In genomic region chr21:45286671-45287437, GRCh38 we compare ENCODE assay signal across 8 cellular contexts. TPM values are rescaled to one million over a fixed set of nuclear protein-coding genes. Genes with fewer than 3 reads are reported as not detected.
DNase-seq lines count a peak whose midpoint lies in the region; ATAC-seq and TF ChIP-seq lines count a peak whose summit lies in the region.

No MANE protein-coding gene starts in this region.

- peaks cover 16 to 37% (median 22%) of the 10 kb centered on the region in 4 donors for H3K4me1 Mint-ChIP-seq in CD4-positive, CD25-positive, alpha-beta regulatory T cell
- H3K4me1 Mint-ChIP-seq in endodermal cell (peaks cover 12% of the 10 kb centered on the region), neural progenitor cell (peaks cover 27% of the 10 kb centered on the region)

- H3K36me3 Mint-ChIP-seq in CD4-positive, CD25-positive, alpha-beta regulatory T cell = peaks cover 10% of the 10 kb centered on the region
- H3K36me3 Mint-ChIP-seq in endodermal cell (ENCODE audit: low read depth) (peaks cover 42% of the 10 kb centered on the region), neural progenitor cell (peaks cover 16% of the 10 kb centered on the region)

- TF ChIP-seq CTCF in PC-3 (conservative IDR thresholded peaks at IDR 0.05; ENCODE audit: low read depth, low read length) (no peak), endodermal cell (conservative IDR thresholded peaks at IDR 0.05) (no peak), neural progenitor cell (IDR thresholded peaks at IDR 0.05) (no peak), GM20000 (IDR thresholded peaks at IDR 0.05; ENCODE audit: extremely low read depth, missing control alignments) (no peak)

- 4 to 5% methylated on average over 22 to 36 of the region's 54 CpGs for WGBS in endodermal cell (ENCODE audit: insufficient coverage in 1 of 2, insufficient read length in 1 of 2), 2 experiments

- no peak for DNase-seq in CD4-positive, CD25-positive, alpha-beta regulatory T cell
- DNase-seq in PC-3 (no peak), endodermal cell (peak; percentile 96), neural progenitor cell (ENCODE audit: low spot score) (peak; percentile 94), NCI-H2171 treated with DMSO at 0.1 percent for 48 hours (lab: John Stamatoyannopoulos, UW) (no peak), SW480 (ENCODE audit: low spot score) (no peak), GM20000 (ENCODE audit: low spot score) (no peak), NCI-H226 (no peak)

- H3K9me3 Mint-ChIP-seq in CD4-positive, CD25-positive, alpha-beta regulatory T cell = no peaks in the 10 kb centered on the region
- H3K9me3 Mint-ChIP-seq in endodermal cell (no peaks in the 10 kb centered on the region), neural progenitor cell (no peaks in the 10 kb centered on the region)

- H3K36me3 ChIP-seq in CD4-positive, CD25-positive, alpha-beta regulatory T cell (ENCODE audit: control insufficient read depth, insufficient read depth, low read length) = peaks cover 34% of the 10 kb centered on the region
- peaks cover 22% of the 10 kb centered on the region for H3K36me3 ChIP-seq in PC-3 (ENCODE audit: low read depth, low read length)
- H3K36me3 ChIP-seq in endodermal cell (ENCODE audit: control insufficient read depth, insufficient read depth, low read length) = peaks cover 49% of the 10 kb centered on the region
- H3K36me3 ChIP-seq in neural progenitor cell = peaks cover 5% of the 10 kb centered on the region

- H4K20me1 ChIP-seq in PC-3 (ENCODE audit: low read length) (no peaks in the 10 kb centered on the region), neural progenitor cell (ENCODE audit: low read depth) (peaks cover 38% of the 10 kb centered on the region)

- H3K4me2 ChIP-seq in PC-3 (ENCODE audit: low read length) (peak overlapping the region; percentile 87), neural progenitor cell (peak overlapping the region; percentile 91)

- intact Hi-C loops in PC-3 (cut with micrococcal nuclease) = no loop called here

- no peaks in the 10 kb centered on the region for H3K9me3 ChIP-seq in CD4-positive, CD25-positive, alpha-beta regulatory T cell (ENCODE audit: control insufficient read depth in 2 of 2, low read length in 2 of 2)
- H3K9me3 ChIP-seq in PC-3 (ENCODE audit: low read length) = no peaks in the 10 kb centered on the region
- no peaks in the 10 kb centered on the region for H3K9me3 ChIP-seq in endodermal cell (ENCODE audit: control insufficient read depth, low read length)
- no peaks in the 10 kb centered on the region for H3K9me3 ChIP-seq in neural progenitor cell (ENCODE audit: low read depth)

- BruUV-seq in PC-3 (replicated peaks; lab: Mats Ljungman, UMichigan) = no TSS peak

- H3K27me3 Mint-ChIP-seq in CD4-positive, CD25-positive, alpha-beta regulatory T cell = no peaks in the 10 kb centered on the region
- H3K27me3 Mint-ChIP-seq in endodermal cell (ENCODE audit: insufficient read depth) (no peaks in the 10 kb centered on the region), neural progenitor cell (ENCODE audit: insufficient read depth, low read depth) (no peaks in the 10 kb centered on the region)

- no peaks in the 10 kb centered on the region for H3F3A ChIP-seq in PC-3 (ENCODE audit: low read length, unreplicated experiment)
- H3F3A ChIP-seq in neural progenitor cell (ENCODE audit: low read depth) = peaks cover 22% of the 10 kb centered on the region

- no peaks in the 10 kb centered on the region for H3K9me2 ChIP-seq in PC-3 (replicated peaks; ENCODE audit: low read length)

- H3K27me3 ChIP-seq in CD4-positive, CD25-positive, alpha-beta regulatory T cell (ENCODE audit: control insufficient read depth, insufficient read depth, low read length) = no peaks in the 10 kb centered on the region
- H3K27me3 ChIP-seq in PC-3 (ENCODE audit: low read length) (no peaks in the 10 kb centered on the region), endodermal cell (ENCODE audit: control insufficient read depth, insufficient read depth, low read length, poor library complexity, severe bottlenecking) (no peaks in the 10 kb centered on the region), neural progenitor cell (no peaks in the 10 kb centered on the region)

- CTCF ChIA-PET in PC-3 (lab: Charles Lee) = interaction anchor here (1.1 kb wide), 1 partner anchor 146 kb away, joined by 7 read pairs; no protein-coding TSS in a partner anchor

- H3K4me3 Mint-ChIP-seq in CD4-positive, CD25-positive, alpha-beta regulatory T cell = peak overlapping the region; percentile 29 to 78 (median 46)
- H3K4me3 Mint-ChIP-seq in endodermal cell (peak overlapping the region; percentile 75), neural progenitor cell (peak overlapping the region; percentile 85)

- H3K27ac ChIP-seq in CD4-positive, CD25-positive, alpha-beta regulatory T cell (ENCODE audit: insufficient read depth, low read length, poor library complexity, severe bottlenecking) = peak overlapping the region; percentile 86
- H3K27ac ChIP-seq in PC-3 (ENCODE audit: low read length) (no peak overlapping the region), endodermal cell (ENCODE audit: low read depth, low read length) (peak overlapping the region; percentile 19), neural progenitor cell (no peak overlapping the region)

- peak overlapping the region in 1 of 3 donors; percentile 46 for H3K27ac Mint-ChIP-seq in CD4-positive, CD25-positive, alpha-beta regulatory T cell
- H3K27ac Mint-ChIP-seq in endodermal cell (peak overlapping the region; percentile 84), neural progenitor cell (no peak overlapping the region)

- H3K9ac ChIP-seq in PC-3 (ENCODE audit: low read length) = peak overlapping the region; percentile 54
- H3K9ac ChIP-seq in endodermal cell (ENCODE audit: extremely low read depth, low read length, poor library complexity, severe bottlenecking) = peak overlapping the region; percentile 77
- peak overlapping the region; percentile 76 for H3K9ac ChIP-seq in neural progenitor cell

- peaks cover 26% of the 10 kb centered on the region for H3K79me2 ChIP-seq in PC-3 (ENCODE audit: low read length)
- H3K79me2 ChIP-seq in neural progenitor cell (ENCODE audit: low read depth) = peaks cover 35% of the 10 kb centered on the region

- ATAC-seq in CD4-positive, CD25-positive, alpha-beta regulatory T cell (ENCODE audit: low read depth in 2 of 2) = no peak
- ATAC-seq in PC-3 = no peak

- peaks cover 15% of the 10 kb centered on the region for H3K4me1 ChIP-seq in CD4-positive, CD25-positive, alpha-beta regulatory T cell (ENCODE audit: control insufficient read depth, insufficient read depth, low read length, poor library complexity, severe bottlenecking)
- H3K4me1 ChIP-seq in PC-3 (ENCODE audit: insufficient read depth, low read length) = peaks cover 10% of the 10 kb centered on the region
- peaks cover 4% of the 10 kb centered on the region for H3K4me1 ChIP-seq in endodermal cell (ENCODE audit: control insufficient read depth, insufficient read depth, low read length)
- peaks cover 6% of the 10 kb centered on the region for H3K4me1 ChIP-seq in neural progenitor cell

- H2AFZ ChIP-seq in PC-3 (ENCODE audit: low read length) (no peak overlapping the region), neural progenitor cell (replicated peaks) (no peak overlapping the region)

- POLR2A ChIA-PET in PC-3 (lab: Charles Lee; ENCODE audit: unreplicated experiment) = interaction anchor here (1.0 kb wide), 1 partner anchor 59 kb away, joined by 4 read pairs; no protein-coding TSS in a partner anchor

- H3K4me3 ChIP-seq in CD4-positive, CD25-positive, alpha-beta regulatory T cell (ENCODE audit: low read depth, low read length) = peak overlapping the region; percentile 19
- H3K4me3 ChIP-seq in PC-3 (ENCODE audit: low read length) = peak overlapping the region; percentile 92
- H3K4me3 ChIP-seq in endodermal cell (ENCODE audit: low read length) = peak overlapping the region; percentile 87
- H3K4me3 ChIP-seq in neural progenitor cell = peak overlapping the region; percentile 69

RNA-seq across cellular contexts. Expression of gene POFUT2, which starts 0.8 kb away (rescaled TPM):
- 55.6 TPM for total RNA-seq in CD4-positive, CD25-positive, alpha-beta regulatory T cell
- 1 to 10 TPM; 2.6 to 4.7 (median 3.2) TPM for polyA plus RNA-seq in CD4-positive, CD25-positive, alpha-beta regulatory T cell
- 19.6 and 28.2 TPM in 2 replicates for total RNA-seq in PC-3 (2014; rRNA removed)
- 10 to 100 TPM; 49.0 to 73.3 TPM for total RNA-seq in endodermal cell
- polyA plus RNA-seq in endodermal cell (2013, experiment 1 of 2) = 55.1 TPM
- polyA plus RNA-seq in endodermal cell (2013, experiment 2 of 2) = 46.9 TPM
- total RNA-seq in neural progenitor cell (ENCODE audit: low replicate concordance) = 28.5 and 42.7 TPM in 2 replicates

Comparison
In these comparisons a context has a peak if more than half of its experiments do, and no peak if none do; other contexts are left out.
1. DNase-seq: peak in endodermal cell (single experiment) and neural progenitor cell (single experiment); none in CD4-positive, CD25-positive, alpha-beta regulatory T cell (0 of 3), PC-3 (single experiment), NCI-H2171 treated with DMSO at 0.1 percent for 48 hours (single experiment), SW480 (single experiment), GM20000 (single experiment) and NCI-H226 (single experiment).
2. H3K27ac ChIP-seq: peak in CD4-positive, CD25-positive, alpha-beta regulatory T cell (single experiment) and endodermal cell (single experiment); none in PC-3 (single experiment) and neural progenitor cell (single experiment).
3. H3K4me3 ChIP-seq: peak in every context shown above with its lines; median percentile 92 in PC-3; 87 in endodermal cell; 69 in neural progenitor cell; 19 in CD4-positive, CD25-positive, alpha-beta regulatory T cell.
4. Peak in every context shown above with its lines, with median percentiles within 50 percentile points of each other: H3K4me3 Mint-ChIP-seq and H3K9ac ChIP-seq.